Comparison of ENCODE assay signal across 8 cellular contexts in genomic region chr7:108525985-108526767, GRCh38. TPM values are rescaled to one million over a fixed set of nuclear protein-coding genes. Genes with fewer than 3 reads are reported as not detected.
DNase-seq lines count a peak whose midpoint lies in the region; ATAC-seq and TF ChIP-seq lines count a peak whose summit lies in the region.

PNPLA8 (minus strand) TSS chr7:108526135; CDS start chr7:108515491, 10,644 bp downstream.

- H3K36me3 Mint-ChIP-seq in osteocyte (ENCODE audit: unreplicated experiment), result peaks cover 2% of the 10 kb centered on the region

- peaks cover 36% of the 10 kb centered on the region for H3K4me1 Mint-ChIP-seq in osteocyte (ENCODE audit: unreplicated experiment)

- no peaks in the 10 kb centered on the region for H3K27me3 Mint-ChIP-seq in osteocyte (ENCODE audit: unreplicated experiment)

- peaks cover 13% of the 10 kb centered on the region for H3K4me1 ChIP-seq in thymus (ENCODE audit: control insufficient read depth, insufficient read depth, low read length)

- peak within 1 kb of the TSS; percentile 72 for H3K4me3 ChIP-seq in GM12864 (ENCODE audit: low read depth, low read length)
- H3K4me3 ChIP-seq in thymus (ENCODE audit: low read length), result peak within 1 kb of the TSS; percentile 82

- H3K9me3 Mint-ChIP-seq in osteocyte (ENCODE audit: unreplicated experiment), result no peaks in the 10 kb centered on the region

- ATAC-seq in HG02759 (IDR thresholded peaks at IDR 0.05; ENCODE audit: unreplicated experiment), result peak; percentile 94

- peak within 1 kb of the TSS; percentile 95 for H3K4me3 Mint-ChIP-seq in osteocyte (ENCODE audit: unreplicated experiment)

- H3K36me3 ChIP-seq in thymus (ENCODE audit: control insufficient read depth, insufficient read depth), result no peaks in the 10 kb centered on the region

- peak; percentile 97 for DNase-seq in GM12864 (ENCODE audit: low read depth)
- DNase-seq in NCI-H1417 (lab: John Stamatoyannopoulos, UW), result peak; percentile 100
- peak; percentile 98 for DNase-seq in SW 1271 (lab: John Stamatoyannopoulos, UW)
- peak; percentile 100 for DNase-seq in activated naive CD8-positive, alpha-beta T cell treated with anti-CD3 and anti-CD28 coated beads, Interleukin-2, amount 50 U/mL, for 16 hours (ENCODE audit: low read depth, low spot score)
- DNase-seq in head of caudate nucleus, result peak; percentile 100
- DNase-seq in osteocyte (ENCODE audit: extremely low spot score, unreplicated experiment), result peak; percentile 100

- H3K27ac ChIP-seq in thymus (ENCODE audit: low read depth), result peak within 1 kb of the TSS; percentile 99

- TF ChIP-seq CTCF in GM12864 (IDR thresholded peaks at IDR 0.05; ENCODE audit: low read depth, low read length, missing control alignments) (no peak), osteocyte (IDR thresholded peaks at IDR 0.05) (no peak)

- H3K9me3 ChIP-seq in thymus (ENCODE audit: control insufficient read depth), result no peaks in the 10 kb centered on the region

- under 1% methylated on average over 64 of the region's 64 CpGs for WGBS in thymus

- peak within 1 kb of the TSS; percentile 99 for H3K27ac Mint-ChIP-seq in osteocyte (ENCODE audit: unreplicated experiment)

- H3K27me3 ChIP-seq in thymus (ENCODE audit: control insufficient read depth, insufficient read depth), result no peaks in the 10 kb centered on the region

- intact Hi-C loops in head of caudate nucleus (cut with DNase I), result loop anchor here (2.0 kb wide), 1 partner anchor 43 kb away; the partner anchor contains the start of genes DNAJB9 and THAP5

RNA-seq across cellular contexts. Expression of gene PNPLA8, which starts in this region (rescaled TPM):
- total RNA-seq in osteocyte, result 27.1 and 29.5 TPM in 2 replicates
- 28.2 TPM for polyA plus RNA-seq in thymus

Comparison
In these comparisons a context has a peak if more than half of its experiments do, and no peak if none do; other contexts are left out.
1. Peak in every context shown above with its lines: DNase-seq, ATAC-seq, H3K4me3 ChIP-seq and H3K27ac ChIP-seq.